Comparison of ENCODE assay signal across 1 cellular context in genomic region chr1:46198026-46198826, GRCh38.
TF ChIP-seq lines count a peak whose summit lies in the region.

POMGNT1 (minus strand) TSS chr1:46198434; CDS start chr1:46197821, 613 bp downstream.

TF ChIP-seq in HepG2, 621 proteins besides CTCF, POLR2A, EP300 and RAD21 (continued from another document):
- TF ChIP-seq ZBTB40 (IDR thresholded peaks at IDR 0.05) (no peak), ZBTB40 (CRISPR knock-in tag; IDR thresholded peaks at IDR 0.05) (no peak), ZNF704 (CRISPR knock-in tag; IDR thresholded peaks at IDR 0.05; ENCODE audit: borderline replicate concordance) (0 out of 2 replicates have a peak, but pooled peaks have one; percentile 13), ZNF430 (CRISPR knock-in tag; IDR thresholded peaks at IDR 0.05) (peak; percentile 24; the same call in 1 of the 2 replicates), HOXA5 (CRISPR knock-in tag; IDR thresholded peaks at IDR 0.05) (peak; percentile 63; the same call in 1 of the 2 replicates), NCOR1 (IDR thresholded peaks at IDR 0.05; ENCODE audit: borderline replicate concordance, low read length) (peak; percentile 75), LBX2 (CRISPR knock-in tag; IDR thresholded peaks at IDR 0.05; ENCODE audit: borderline replicate concordance) (no peak), ZNF609 (CRISPR knock-in tag; IDR thresholded peaks at IDR 0.05; ENCODE audit: borderline replicate concordance) (0 out of 2 replicates have a peak, but pooled peaks have one; percentile 13), ZNF782 (CRISPR knock-in tag; IDR thresholded peaks at IDR 0.05; ENCODE audit: borderline replicate concordance) (no peak), RXRB (CRISPR knock-in tag; IDR thresholded peaks at IDR 0.05; ENCODE audit: borderline replicate concordance) (no peak), STAT5B (CRISPR knock-in tag; IDR thresholded peaks at IDR 0.05) (no peak), SETDB1 (CRISPR knock-in tag; IDR thresholded peaks at IDR 0.05; ENCODE audit: borderline replicate concordance) (no peak), PAX8 (CRISPR knock-in tag; IDR thresholded peaks at IDR 0.05; ENCODE audit: borderline replicate concordance) (peak; percentile 68; the same call in 1 of the 2 replicates), NR2F2 (IDR thresholded peaks at IDR 0.05; ENCODE audit: borderline replicate concordance, low read depth) (peak; percentile 45; the same call in 1 of the 2 replicates), ZNF383 (CRISPR knock-in tag; IDR thresholded peaks at IDR 0.05; ENCODE audit: borderline replicate concordance) (no peak), THAP11 (CRISPR knock-in tag; IDR thresholded peaks at IDR 0.05) (0 out of 2 replicates have a peak, but pooled peaks have one; percentile 14), ZNF674 (CRISPR knock-in tag; IDR thresholded peaks at IDR 0.05; ENCODE audit: low read depth) (no peak), GMEB1 (CRISPR knock-in tag; IDR thresholded peaks at IDR 0.05; ENCODE audit: borderline replicate concordance) (0 out of 2 replicates have a peak, but pooled peaks have one; percentile 12), ZNF749 (CRISPR knock-in tag; IDR thresholded peaks at IDR 0.05; ENCODE audit: borderline replicate concordance) (0 out of 2 replicates have a peak, but pooled peaks have one; percentile 16), ZNF605 (CRISPR knock-in tag; IDR thresholded peaks at IDR 0.05) (peak; percentile 22; the same call in 1 of the 2 replicates), TEAD2 (CRISPR knock-in tag; IDR thresholded peaks at IDR 0.05) (no peak)
